In genomic region chr2:20934226-20934625, GRCh38 we compare ENCODE assay signal across 17 cellular contexts.
"Had no signal": no experiment of that assay in that cellular context is flagged by ENCODE, and none has a peak within 500 bp of the region (broad histone marks: within the 10 kb centered on the region; RNA-seq: fewer than 3 reads in every experiment).

No MANE protein-coding gene starts in this region.

- H3K27ac Mint-ChIP-seq: natural killer cell, neural progenitor cell, type B pancreatic cell had no signal

- H3K4me3 ChIP-seq: dorsolateral prefrontal cortex, heart left ventricle, mucosa of descending colon, neural progenitor cell, ovary, smooth muscle cell, thyroid gland had no signal

- H3K4me1 ChIP-seq: neural progenitor cell, thyroid gland had no signal

- H2AFZ ChIP-seq: neural progenitor cell had no signal

- H3K4me3 Mint-ChIP-seq: natural killer cell, neural progenitor cell, type B pancreatic cell had no signal

- H3K27ac ChIP-seq: dorsolateral prefrontal cortex, heart left ventricle, neural progenitor cell, ovary, thyroid gland had no signal

- H3K27me3 ChIP-seq: heart left ventricle, ovary, thyroid gland had no signal

- H3K36me3 ChIP-seq: heart left ventricle, neural progenitor cell, ovary, thyroid gland had no signal

- H3K9ac ChIP-seq: neural progenitor cell had no signal

- H3K9me3 ChIP-seq: heart left ventricle, mucosa of descending colon, ovary, thyroid gland had no signal

- H3K4me2 ChIP-seq: neural progenitor cell, smooth muscle cell had no signal

- DNase-seq: cortex of kidney; dorsolateral prefrontal cortex; effector CD8-positive, alpha-beta T cell; heart left ventricle; hypothalamus; kidney glomerular epithelial cell; mucosa of descending colon; natural killer cell; nucleus accumbens; ovary; right cardiac atrium; stimulated activated CD4-positive, alpha-beta T cell treated with anti-CD3 and anti-CD28 coated beads, Interleukin-2, amount 100 ng/mL, for 48 hours; stimulated activated naive CD4-positive, alpha-beta T cell treated with Interleukin-2 at 50 U/mL for 16 hours; thyroid gland had no signal

- H3K36me3 Mint-ChIP-seq: natural killer cell, neural progenitor cell, type B pancreatic cell had no signal

- H3K9me3 Mint-ChIP-seq: natural killer cell had no signal

- ATAC-seq: heart left ventricle, mucosa of descending colon, natural killer cell, right cardiac atrium had no signal
